Comparison of ENCODE assay signal across 1 cellular context in genomic region chr17:59804910-59805381, GRCh38.
TF ChIP-seq lines count a peak whose summit lies in the region.

No MANE protein-coding gene starts in this region.

TF ChIP-seq in A549, 52 proteins besides CTCF, POLR2A, EP300 and RAD21 (continued from another document):
- TF ChIP-seq FOSL2 (IDR thresholded peaks at IDR 0.05): no peak
- 0 out of 2 replicates have a peak, but pooled peaks have one; percentile 46 for TF ChIP-seq FOSL2 (CRISPR knock-in tag; IDR thresholded peaks at IDR 0.05)
- peak; percentile 83; the same call in 1 of the 2 replicates for TF ChIP-seq RARB (CRISPR knock-in tag; IDR thresholded peaks at IDR 0.05)
- TF ChIP-seq HMGXB4 (CRISPR knock-in tag; IDR thresholded peaks at IDR 0.05; ENCODE audit: borderline replicate concordance): no peak; the same call in 1 of the 2 replicates
TF ChIP-seq in A549: peak in this region for 15.
